Comparison of ENCODE assay signal across 13 cellular contexts in genomic region chr7:102260856-102261255, GRCh38. TPM values are rescaled to one million over a fixed set of nuclear protein-coding genes. Genes with fewer than 3 reads are reported as not detected.
DNase-seq lines count a peak whose midpoint lies in the region; ATAC-seq, FAIRE-seq and TF ChIP-seq lines count a peak whose summit lies in the region.
"Had no signal": no experiment of that assay in that cellular context is flagged by ENCODE, and none has a peak within 500 bp of the region (broad histone marks: within the 10 kb centered on the region; RNA-seq: fewer than 3 reads in every experiment).

No MANE protein-coding gene starts in this region.

- no peak for FAIRE-seq in pancreas (lab: Jason Lieb, UNC)

- no peak overlapping the region for H3K4me3 Mint-ChIP-seq in activated T-cell treated with anti-CD3 and anti-CD28 coated beads, Interleukin-2, amount 50 U/mL, for 24 hours
- H3K4me3 Mint-ChIP-seq: IgD-negative memory B cell had no signal

- no peaks in the 10 kb centered on the region for H4K20me1 ChIP-seq in GM23248 (ENCODE audit: insufficient read depth)

- H3K9me3 ChIP-seq in GM23248 (ENCODE audit: low read depth) = no peaks in the 10 kb centered on the region
- H3K9me3 ChIP-seq in adrenal gland (replicated peaks in 1 of 3) = no peaks in the 10 kb centered on the region
- no peaks in the 10 kb centered on the region for H3K9me3 ChIP-seq in heart left ventricle
- H3K9me3 ChIP-seq in pancreas = no peaks in the 10 kb centered on the region
- no peaks in the 10 kb centered on the region for H3K9me3 ChIP-seq in effector memory CD4-positive, alpha-beta T cell (ENCODE audit: control insufficient read depth, low read length)

- H3K4me1 Mint-ChIP-seq in activated T-cell treated with anti-CD3 and anti-CD28 coated beads, Interleukin-2, amount 50 U/mL, for 24 hours (ENCODE audit: low read depth) = no peaks in the 10 kb centered on the region
- H3K4me1 Mint-ChIP-seq: IgD-negative memory B cell had no signal

- 45 to 48% methylated on average over 9 of the region's 9 CpGs for WGBS in GM23248 (ENCODE audit: low coverage in 1 of 2, low lambda C conversion rate in 2 of 2, missing lambda C conversion rate in 2 of 2), 2 experiments
- 37 to 89% (median 63%) methylated on average over 3 to 9 of the region's 9 CpGs for WGBS in adrenal gland, 4 donors
- WGBS in heart left ventricle, 4 donors = 31 to 53% (median 45%) methylated on average over 3 to 9 of the region's 9 CpGs
- WGBS in pancreas, 2 donors = 78 to 83% methylated on average over 9 of the region's 9 CpGs

- DNase-seq in GM23248 (peak; percentile 54), adrenal gland (peak in 5 of 7 donors; percentile 21 to 86 (median 28)), heart left ventricle (peak in 4 of 5 donors; percentile 49 to 83 (median 62)), pancreas (peak in 1 of 6 donors; percentile 32), EL (no peak)
- no peak for DNase-seq in effector memory CD4-positive, alpha-beta T cell
- no peak for DNase-seq in activated T-cell treated with anti-CD3 and anti-CD28 coated beads, Interleukin-2, amount 50 U/mL, for 24 hours
- DNase-seq: activated CD4-positive, alpha-beta T cell treated with anti-CD3 and anti-CD28 coated beads for 48 hours; activated naive CD4-positive, alpha-beta T cell treated with anti-CD3 and anti-CD28 coated beads, Interleukin-2, amount 50 U/mL, for 16 hours; erythroblast had no signal

- no peak overlapping the region for H3K9ac ChIP-seq in GM23248

- no peak overlapping the region for H3K4me3 ChIP-seq in GM23248
- no peak overlapping the region for H3K4me3 ChIP-seq in adrenal gland
- H3K4me3 ChIP-seq in heart left ventricle = no peak overlapping the region
- no peak overlapping the region for H3K4me3 ChIP-seq in pancreas
- no peak overlapping the region for H3K4me3 ChIP-seq in effector memory CD4-positive, alpha-beta T cell (ENCODE audit: insufficient read depth, low read depth, low read length, poor library complexity, severe bottlenecking)
- H3K4me3 ChIP-seq: lung, skin epidermis had no signal

- H3F3A ChIP-seq in GM23248 (ENCODE audit: insufficient read depth) = no peaks in the 10 kb centered on the region

- intact Hi-C loops in adrenal gland (cut with DNase I) (no loop called here), heart left ventricle (cut with DNase I) (loop anchor here in 2 of 10 donors (10.0 kb wide), 2 partner anchors 656 to 896 kb away; partner anchors contain the start of gene COL26A1 (in 1 of the 2)), pancreas (cut with DNase I) (no loop called here)

- H3K27ac ChIP-seq in GM23248 (no peak overlapping the region), adrenal gland (no peak overlapping the region), heart left ventricle (no peak overlapping the region), pancreas (no peak overlapping the region)
- H3K27ac ChIP-seq in effector memory CD4-positive, alpha-beta T cell (ENCODE audit: insufficient read depth, low read length, poor library complexity, severe bottlenecking) = no peak overlapping the region
- H3K27ac ChIP-seq: skin epidermis had no signal

- H3K79me2 ChIP-seq in GM23248 (ENCODE audit: insufficient read depth) = no peaks in the 10 kb centered on the region

- no peak overlapping the region for H2AFZ ChIP-seq in GM23248

- no peak overlapping the region for H3K27ac Mint-ChIP-seq in activated T-cell treated with anti-CD3 and anti-CD28 coated beads, Interleukin-2, amount 50 U/mL, for 24 hours
- H3K27ac Mint-ChIP-seq: IgD-negative memory B cell had no signal

- TF ChIP-seq POLR2A in adrenal gland (IDR thresholded peaks at IDR 0.05) = no peak
- TF ChIP-seq POLR2A in heart left ventricle (IDR thresholded peaks at IDR 0.05) = no peak

- H3K9me3 Mint-ChIP-seq in activated T-cell treated with anti-CD3 and anti-CD28 coated beads, Interleukin-2, amount 50 U/mL, for 24 hours = no peaks in the 10 kb centered on the region

- H3K27me3 Mint-ChIP-seq in activated T-cell treated with anti-CD3 and anti-CD28 coated beads, Interleukin-2, amount 50 U/mL, for 24 hours = no peaks in the 10 kb centered on the region
- H3K27me3 Mint-ChIP-seq: IgD-negative memory B cell had no signal

- in situ Hi-C loops in GM23248 (cut with MboI) = no loop called here

- no peaks in the 10 kb centered on the region for H3K36me3 Mint-ChIP-seq in activated T-cell treated with anti-CD3 and anti-CD28 coated beads, Interleukin-2, amount 50 U/mL, for 24 hours (ENCODE audit: low read depth)
- H3K36me3 Mint-ChIP-seq: IgD-negative memory B cell had no signal

- TF ChIP-seq CTCF in adrenal gland (IDR thresholded peaks at IDR 0.05) (no peak), heart left ventricle (IDR thresholded peaks at IDR 0.05) (no peak), pancreas (IDR thresholded peaks at IDR 0.05) (no peak)

- H3K4me2 ChIP-seq in GM23248 (ENCODE audit: unreplicated experiment) = no peak overlapping the region

- no peaks in the 10 kb centered on the region for H3K27me3 ChIP-seq in GM23248 (replicated peaks; ENCODE audit: insufficient read depth)
- no peaks in the 10 kb centered on the region for H3K27me3 ChIP-seq in adrenal gland
- H3K27me3 ChIP-seq in heart left ventricle = no peaks in the 10 kb centered on the region
- H3K27me3 ChIP-seq in pancreas = no peaks in the 10 kb centered on the region
- H3K27me3 ChIP-seq in effector memory CD4-positive, alpha-beta T cell (replicated peaks; ENCODE audit: control insufficient read depth, insufficient read depth, low read length, poor library complexity, severe bottlenecking) = no peaks in the 10 kb centered on the region

- ATAC-seq in heart left ventricle = peak; percentile 77 to 92 (median 88)
- peak in 3 of 4 donors; percentile 35 to 60 (median 48) for ATAC-seq in pancreas

- no peaks in the 10 kb centered on the region for H3K9me2 ChIP-seq in GM23248 (ENCODE audit: insufficient read depth)

- no peaks in the 10 kb centered on the region for H3K4me1 ChIP-seq in GM23248 (ENCODE audit: insufficient read depth)
- H3K4me1 ChIP-seq in adrenal gland (replicated peaks in 1 of 2) = no peaks in the 10 kb centered on the region
- H3K4me1 ChIP-seq in heart left ventricle = no peaks in the 10 kb centered on the region
- H3K4me1 ChIP-seq in pancreas = no peaks in the 10 kb centered on the region
- H3K4me1 ChIP-seq in effector memory CD4-positive, alpha-beta T cell (ENCODE audit: control insufficient read depth, insufficient read depth, low read length, poor library complexity, severe bottlenecking) = no peaks in the 10 kb centered on the region

- H3K36me3 ChIP-seq in GM23248 (ENCODE audit: low read depth) (no peaks in the 10 kb centered on the region), adrenal gland (replicated peaks in 1 of 2) (no peaks in the 10 kb centered on the region), heart left ventricle (no peaks in the 10 kb centered on the region), pancreas (no peaks in the 10 kb centered on the region)
- no peaks in the 10 kb centered on the region for H3K36me3 ChIP-seq in effector memory CD4-positive, alpha-beta T cell (ENCODE audit: control insufficient read depth, insufficient read depth, low read length)

RNA-seq across cellular contexts. Expression of gene SH2B2, which starts 25.8 kb away (rescaled TPM):
- total RNA-seq in GM23248 (2014; rRNA removed; shearing (Covaris generic)) = 0.86 and 7.1 TPM in 2 replicates
- polyA plus RNA-seq in GM23248 (2016; fragmentation: Nextera tagmentation; extraction: Ambion mirVana) (0.80 and 1.1 TPM in 2 replicates), adrenal gland (1 to 10 TPM in 2 of 3 donors, under 1 TPM in 1; 0.90 to 8.4 (median 4.7) TPM), heart left ventricle (1 to 10 TPM in 1 of 2 donors, under 1 TPM in 1; 0.50 to 2.2 TPM), pancreas (1 to 10 TPM; 2.1 to 4.4 TPM)
- total RNA-seq in adrenal gland (10 to 100 TPM in 1 of 8 donors, 1 to 10 TPM in 7; 3.8 to 22.8 (median 5.5) TPM), heart left ventricle (1 to 10 TPM in 8 of 9 donors, under 1 TPM in 1; 1.00 to 5.7 (median 2.5) TPM), pancreas (1 to 10 TPM; 1.3 to 5.1 (median 2.0) TPM)

Comparison
In these comparisons a context has a peak if more than half of its experiments do, and no peak if none do; other contexts are left out.
1. DNase-seq: peak in GM23248 (single experiment), adrenal gland (5 of 7) and heart left ventricle (4 of 5); none in effector memory CD4-positive, alpha-beta T cell (0 of 3), activated T-cell treated with anti-CD3 and anti-CD28 coated beads, Interleukin-2, amount 50 U/mL, for 24 hours (single experiment) and EL (single experiment).